Comparison of ENCODE assay signal across 1 cellular context in the genomic region with DNA sequence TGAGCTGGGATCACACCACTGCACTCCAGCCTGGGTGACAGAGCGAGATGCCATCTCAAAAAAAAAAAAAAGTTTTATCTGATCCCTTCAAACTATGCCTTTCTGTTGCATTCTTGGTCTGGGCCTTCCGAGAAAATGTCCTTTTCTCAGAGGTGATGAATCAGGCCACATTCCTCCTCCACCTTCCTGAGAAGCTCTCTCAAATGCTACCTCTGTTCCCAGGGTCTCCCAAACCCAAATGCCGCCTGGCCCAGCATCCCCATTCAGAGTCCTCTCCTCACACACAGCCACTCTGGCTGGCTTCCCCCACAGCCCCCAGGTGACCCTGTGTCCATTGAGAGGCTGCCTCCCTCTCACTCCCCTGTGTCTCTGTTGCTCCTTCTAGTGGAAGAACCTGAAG.
TF ChIP-seq lines count a peak whose summit lies in the region.

No MANE protein-coding gene starts in this region.

TF ChIP-seq in K562, 482 proteins besides CTCF, POLR2A, EP300 and RAD21 (continued from another document):
- TF ChIP-seq HMG20A (CRISPR knock-in tag; conservative IDR thresholded peaks at IDR 0.05) (no peak), ZNF316 (IDR thresholded peaks at IDR 0.05) (no peak), IRF2 (CRISPR knock-in tag; IDR thresholded peaks at IDR 0.05) (no peak), SIN3A (IDR thresholded peaks at IDR 0.05; ENCODE audit: borderline replicate concordance in 2 of 2, control insufficient read depth in 1 of 2, low read depth in 2 of 2, low read length in 2 of 2) (no peak), LEF1 (IDR thresholded peaks at IDR 0.05) (no peak), NR3C1 (CRISPR knock-in tag; IDR thresholded peaks at IDR 0.05) (no peak), NFYB (IDR thresholded peaks at IDR 0.05; ENCODE audit: extremely low read depth, insufficient read length) (no peak), TRIM24 (IDR thresholded peaks at IDR 0.05) (no peak), PHF20 (IDR thresholded peaks at IDR 0.05; ENCODE audit: partially characterized antibody) (no peak), NR4A1 (CRISPR knock-in tag; IDR thresholded peaks at IDR 0.05) (no peak), NR4A1 (tag; IDR thresholded peaks at IDR 0.05) (no peak), TCF7 (IDR thresholded peaks at IDR 0.05; ENCODE audit: borderline replicate concordance) (no peak), SAP30 (IDR thresholded peaks at IDR 0.05; ENCODE audit: borderline replicate concordance, insufficient read depth, low read depth, low read length, poor library complexity, severe bottlenecking) (no peak)
- TF ChIP-seq, protein P1, sequence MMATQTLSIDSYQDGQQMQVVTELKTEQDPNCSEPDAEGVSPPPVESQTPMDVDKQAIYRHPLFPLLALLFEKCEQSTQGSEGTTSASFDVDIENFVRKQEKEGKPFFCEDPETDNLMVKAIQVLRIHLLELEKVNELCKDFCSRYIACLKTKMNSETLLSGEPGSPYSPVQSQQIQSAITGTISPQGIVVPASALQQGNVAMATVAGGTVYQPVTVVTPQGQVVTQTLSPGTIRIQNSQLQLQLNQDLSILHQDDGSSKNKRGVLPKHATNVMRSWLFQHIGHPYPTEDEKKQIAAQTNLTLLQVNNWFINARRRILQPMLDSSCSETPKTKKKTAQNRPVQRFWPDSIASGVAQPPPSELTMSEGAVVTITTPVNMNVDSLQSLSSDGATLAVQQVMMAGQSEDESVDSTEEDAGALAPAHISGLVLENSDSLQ (IDR thresholded peaks at IDR 0.05) = no peak
- TF ChIP-seq, protein P2, sequence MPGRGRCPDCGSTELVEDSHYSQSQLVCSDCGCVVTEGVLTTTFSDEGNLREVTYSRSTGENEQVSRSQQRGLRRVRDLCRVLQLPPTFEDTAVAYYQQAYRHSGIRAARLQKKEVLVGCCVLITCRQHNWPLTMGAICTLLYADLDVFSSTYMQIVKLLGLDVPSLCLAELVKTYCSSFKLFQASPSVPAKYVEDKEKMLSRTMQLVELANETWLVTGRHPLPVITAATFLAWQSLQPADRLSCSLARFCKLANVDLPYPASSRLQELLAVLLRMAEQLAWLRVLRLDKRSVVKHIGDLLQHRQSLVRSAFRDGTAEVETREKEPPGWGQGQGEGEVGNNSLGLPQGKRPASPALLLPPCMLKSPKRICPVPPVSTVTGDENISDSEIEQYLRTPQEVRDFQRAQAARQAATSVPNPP (IDR thresholded peaks at IDR 0.05; ENCODE audit: borderline replicate concordance, insufficient read depth, insufficient read length) = no peak
